In genomic region chr9:136698681-136699246, GRCh38 we compare ENCODE assay signal across 17 cellular contexts.
DNase-seq lines count a peak whose midpoint lies in the region; TF ChIP-seq lines count a peak whose summit lies in the region.
"Had no signal": no experiment of that assay in that cellular context is flagged by ENCODE, and none has a peak within 500 bp of the region (broad histone marks: within the 10 kb centered on the region; RNA-seq: fewer than 3 reads in every experiment).

No MANE protein-coding gene starts in this region.

- peak overlapping the region in 2 of 3 experiments; percentile 66 to 97 for H3K27ac Mint-ChIP-seq in nephron
- H3K27ac Mint-ChIP-seq: HFFc6 had no signal

- H3K9me3 Mint-ChIP-seq in nephron: no peaks in the 10 kb centered on the region
- H3K9me3 Mint-ChIP-seq: HFFc6 had no signal

- CTCF ChIA-PET in RWPE1 (lab: Yijun Ruan, JAX): interaction anchor here (0.6 kb wide), 2 partner anchors 36 to 401 kb away, joined by 3 read pairs; no protein-coding TSS in a partner anchor

- H3K4me3 Mint-ChIP-seq in nephron: no peak overlapping the region
- H3K4me3 Mint-ChIP-seq: HFFc6 had no signal

- TF ChIP-seq CTCF in VCaP (conservative IDR thresholded peaks at IDR 0.05) (no peak), nephron (IDR thresholded peaks at IDR 0.05; ENCODE audit: unreplicated experiment in 3 of 3) (no peak), RWPE1 (conservative IDR thresholded peaks at IDR 0.05; ENCODE audit: low read depth) (no peak)

- POLR2A ChIA-PET in RWPE1 (lab: Yijun Ruan, JAX; ENCODE audit: low non-redundant PET): interaction anchor here (0.6 kb wide), 1 partner anchor 30 kb away, joined by 3 read pairs; no protein-coding TSS in a partner anchor

- H3K36me3 Mint-ChIP-seq in nephron (ENCODE audit: low read depth): no peaks in the 10 kb centered on the region

- DNase-seq in DMS53 (lab: John Stamatoyannopoulos, UW) (peak; percentile 63), NOMO-1 treated with DMSO at 0.1 percent for 48 hours (lab: John Stamatoyannopoulos, UW; ENCODE audit: unreplicated experiment) (no peak), RWPE1 (ENCODE audit: low spot score) (no peak)
- DNase-seq in activated CD4-positive, CD25-positive, alpha-beta regulatory T cell (lab: John Stamatoyannopoulos, UW): no peak
- no peak for DNase-seq in effector CD8-positive, alpha-beta T cell (lab: John Stamatoyannopoulos, UW)
- DNase-seq: ACHN, DMS 273 treated with DMSO at 0.1 percent for 48 hours, HFFc6, NCI-H1048, NCI-H1436, NCI-H1930, NCI-H345, NCI-H526, Peyer's patch had no signal

- H3K27me3 Mint-ChIP-seq in nephron (ENCODE audit: low read depth): peaks cover 52% of the 10 kb centered on the region

- H3K4me1 Mint-ChIP-seq in nephron: peaks cover 5% of the 10 kb centered on the region

- peak overlapping the region; percentile 56 for H3K27ac ChIP-seq in VCaP
- no peak overlapping the region for H3K27ac ChIP-seq in RWPE1
- H3K27ac ChIP-seq: KMS-11 had no signal
